Comparison of ENCODE assay signal across 8 cellular contexts in genomic region chr17:81238815-81239713, GRCh38. TPM values are rescaled to one million over a fixed set of nuclear protein-coding genes. Genes with fewer than 3 reads are reported as not detected.
A peak's percentile ranks its signal among the peaks of the same experiment; 100 is the strongest.
DNase-seq lines count a peak whose midpoint lies in the region; ATAC-seq, FAIRE-seq and TF ChIP-seq lines count a peak whose summit lies in the region.

Gene NDUFAF8, plus strand, starts transcription at chr17:81239318. Its CDS starts 46 bp downstream, at chr17:81239364.
Gene TEPSIN, minus strand, starts transcription at chr17:81239055. Its CDS starts 22 bp downstream, at chr17:81239033.

- no peaks in the 10 kb centered on the region for H3K27me3 Mint-ChIP-seq in CD14-positive monocyte (ENCODE audit: low read depth in 3 of 3)

- H3K4me1 ChIP-seq in HepG2 (ENCODE audit: insufficient read depth, low read length) = peaks cover 27% of the 10 kb centered on the region

- TF ChIP-seq CTCF in CD14-positive monocyte (IDR thresholded peaks at IDR 0.05) (no peak), HepG2 (CRISPR knock-in tag; IDR thresholded peaks at IDR 0.05) (no peak)

- intact Hi-C loops in CD14-positive monocyte (cut with micrococcal nuclease) = loop anchor here (1.0 to 2.0 kb wide), 2 partner anchors 16 kb away; partner anchors contain the start of gene CEP131 (in 1 of the 2)
- intact Hi-C loops in HepG2 (cut with micrococcal nuclease; ENCODE audit: unreplicated experiment) = loop anchor here (1.0 kb wide), 1 partner anchor 16 kb away; no protein-coding TSS in a partner anchor

- H3K27ac ChIP-seq in HepG2 (ENCODE audit: extremely low read length, insufficient read depth, low read length) = peak within 1 kb of the TSS; percentile 81

- peaks cover 0 to 2% (median 0%) of the 10 kb centered on the region in 7 donors for H3K9me3 Mint-ChIP-seq in CD14-positive monocyte

- TF ChIP-seq EP300 in HepG2 (IDR thresholded peaks at IDR 0.05; ENCODE audit: low read depth in 2 of 2, low read length in 2 of 2) (no peak), HepG2 (CRISPR knock-in tag; IDR thresholded peaks at IDR 0.05; ENCODE audit: borderline replicate concordance) (no peak)

- peak within 1 kb of the TSS; percentile 91 for H3K4me2 ChIP-seq in HepG2 (ENCODE audit: low read depth, low read length)

- H3K9me3 ChIP-seq in HepG2 (ENCODE audit: low read length) = no peaks in the 10 kb centered on the region

- H3K9ac ChIP-seq in HepG2 (ENCODE audit: insufficient read depth, low read depth, low read length) = peak within 1 kb of the TSS; percentile 98

- in situ Hi-C loops in HepG2 (cut with HindIII; ENCODE audit: extremely low pct_ligation_motif_present, low pct_unique_long_range_greater_than_20kb) = no loop called here

- H2AFZ ChIP-seq in HepG2 (ENCODE audit: low read length) = no peak within 1 kb of the TSS

- ATAC-seq in GM19397 (IDR thresholded peaks at IDR 0.05; ENCODE audit: unreplicated experiment) = peak; percentile 91
- peak; percentile 87 for ATAC-seq in HG03571 (IDR thresholded peaks at IDR 0.05; ENCODE audit: unreplicated experiment)
- ATAC-seq in HepG2 = peak; percentile 95

- POLR2A ChIA-PET in HepG2 (lab: Yijun Ruan, JAX) = interaction anchor here (0.6 to 3.8 kb wide), 23 partner anchors 9 to 445 kb away, joined by 3 to 61 read pairs (median 4); partner anchors contain the start of genes ARL16, CEP131, HGS and PVALEF

- CTCF ChIA-PET in HepG2 (lab: Yijun Ruan, JAX; ENCODE audit: low intra/inter-chr PET ratio, low total read pairs) = no interaction called here

- peak within 1 kb of the TSS; percentile 86 to 94 for H3K4me3 Mint-ChIP-seq in CD14-positive monocyte

- peak within 1 kb of the TSS; percentile 94 to 98 (median 96) for H3K4me3 ChIP-seq in HepG2 (replicated peaks in 1 of 3; ENCODE audit: insufficient read depth in 1 of 3, low read depth in 2 of 3, low read length in 3 of 3)

- peaks cover 43% of the 10 kb centered on the region for H3K4me1 Mint-ChIP-seq in CD14-positive monocyte

- peaks cover 14 to 32% of the 10 kb centered on the region in 2 donors for H3K36me3 Mint-ChIP-seq in CD14-positive monocyte

- H4K20me1 ChIP-seq in HepG2 (ENCODE audit: insufficient read depth, low read length) = peaks cover 8% of the 10 kb centered on the region; the same call in 1 of the 2 replicates

- peak; percentile 63 for TF ChIP-seq RAD21 in HepG2 (CRISPR knock-in tag; IDR thresholded peaks at IDR 0.05)

- peak; percentile 99 for FAIRE-seq in HepG2 (lab: Jason Lieb, UNC)

- peak; percentile 98 for DNase-seq in CD14-positive monocyte (ENCODE audit: low spot score)
- peak; percentile 100 for DNase-seq in NCI-H82 (lab: John Stamatoyannopoulos, UW)
- DNase-seq in activated CD4-positive, alpha-beta T cell treated with anti-CD3 and anti-CD28 coated beads, Interleukin-2, amount 50 U/mL, for 48 hours = peak; percentile 92 to 94
- peak; percentile 99 for DNase-seq in dermis microvascular lymphatic vessel endothelial cell (ENCODE audit: low read depth in 2 of 2)
- DNase-seq in HepG2 (ENCODE audit: low spot score) = peak; percentile 100
- peak; percentile 91 for DNase-seq in stimulated activated CD4-positive, alpha-beta T cell treated with anti-CD3 and anti-CD28 coated beads, Interleukin-4, amount 100 ng/mL, for 1 hour

- H3K36me3 ChIP-seq in HepG2 (replicated peaks in 1 of 2; ENCODE audit: control insufficient read depth in 1 of 2, insufficient read depth in 2 of 2, low read length in 2 of 2) = peaks cover 4 to 6% of the 10 kb centered on the region in 2 experiments; a peak in 2 of 5 replicates

- WGBS in HepG2 (ENCODE audit: low lambda C conversion rate) = 0% methylated on average over 12 of the region's 100 CpGs

- peaks cover 40% of the 10 kb centered on the region for H3K79me2 ChIP-seq in HepG2 (ENCODE audit: insufficient read depth, low read length)

- peak within 1 kb of the TSS; percentile 29 to 92 (median 88) for H3K27ac Mint-ChIP-seq in CD14-positive monocyte

- BruUV-seq in HepG2 (replicated peaks; lab: Mats Ljungman, UMichigan) = no TSS peak

- TF ChIP-seq POLR2A in HepG2 (IDR thresholded peaks at IDR 0.05; ENCODE audit: insufficient read depth in 1 of 2, low read depth in 2 of 2, low read length in 2 of 2) = peak; percentile 61 to 85

- no peaks in the 10 kb centered on the region; a peak in 1 of 5 replicates for H3K27me3 ChIP-seq in HepG2 (ENCODE audit: control insufficient read depth in 1 of 2, insufficient read depth in 2 of 2, low read length in 2 of 2)

TF ChIP-seq in HepG2, 621 proteins besides CTCF, POLR2A, EP300 and RAD21 (continues in another document):
- TF ChIP-seq NR2F2 (IDR thresholded peaks at IDR 0.05; ENCODE audit: borderline replicate concordance, low read depth) (0 out of 2 replicates have a peak, but pooled peaks have one; percentile 13), ZNF766 (CRISPR knock-in tag; IDR thresholded peaks at IDR 0.05; ENCODE audit: borderline replicate concordance) (no peak), JUN (CRISPR knock-in tag; IDR thresholded peaks at IDR 0.05) (no peak), CENPBD1 (CRISPR knock-in tag; IDR thresholded peaks at IDR 0.05; ENCODE audit: borderline replicate concordance, low read depth) (peak; percentile 31; the same call in 1 of the 2 replicates)

RNA-seq across cellular contexts. Expression of gene NDUFAF8, which starts in this region (rescaled TPM):
- polyA plus RNA-seq in CD14-positive monocyte = 10 to 100 TPM; 41.0 to 61.3 TPM
- 14.9 and 23.0 TPM in 2 replicates for total RNA-seq in dermis microvascular lymphatic vessel endothelial cell
- total RNA-seq in HepG2 (2016; rRNA removed; fragmentation: Illumina TruSeq; extraction: Trizol) = 213 and 233 TPM in 2 replicates
- 565 and 636 TPM in 2 replicates for total RNA-seq in HepG2 (2016; cell fraction: cytosol; rRNA removed; fragmentation: Illumina TruSeq; extraction: Trizol; ENCODE audit: low read depth)
- 209 and 214 TPM in 2 replicates for total RNA-seq in HepG2 (2016; cell fraction: insoluble cytoplasmic fraction; rRNA removed; fragmentation: Illumina TruSeq; extraction: Trizol)
- 441 and 487 TPM in 2 replicates for total RNA-seq in HepG2 (2016; cell fraction: membrane; rRNA removed; fragmentation: Illumina TruSeq; extraction: Trizol)
- total RNA-seq in HepG2 (2016; cell fraction: nucleus; rRNA removed; fragmentation: Illumina TruSeq; extraction: Trizol) = 99.9 and 114 TPM in 2 replicates
- 62.4 and 75.6 TPM in 2 replicates for polyA plus RNA-seq in HepG2 (2011; rRNA removed)
- polyA plus RNA-seq in HepG2 (2011; cell fraction: cytosol; rRNA removed) = 52.0 and 67.0 TPM in 2 replicates
- 67.0 and 99.7 TPM in 2 replicates for polyA plus RNA-seq in HepG2 (2011; cell fraction: nucleus; rRNA removed)
- 74.7 and 106 TPM in 2 replicates for polyA plus RNA-seq in HepG2 (2012)
- polyA plus RNA-seq in HepG2 (2016; cell fraction: cytosol; fragmentation: Illumina TruSeq; extraction: Trizol; ENCODE audit: low read depth) = 562 and 639 TPM in 2 replicates
- 170 and 188 TPM in 2 replicates for polyA plus RNA-seq in HepG2 (2016; cell fraction: insoluble cytoplasmic fraction; fragmentation: Illumina TruSeq; extraction: Trizol; ENCODE audit: low read depth)
- 357 and 397 TPM in 2 replicates for polyA plus RNA-seq in HepG2 (2016; cell fraction: membrane; fragmentation: Illumina TruSeq; extraction: Trizol; ENCODE audit: low read depth)
- polyA plus RNA-seq in HepG2 (2016; cell fraction: nucleus; fragmentation: Illumina TruSeq; extraction: Trizol; ENCODE audit: insufficient read depth, low read depth) = 180 and 208 TPM in 2 replicates
- 13.6 and 21.7 TPM in 2 replicates for polyA minus RNA-seq in HepG2 (2011; rRNA and poly(A)+ RNA removed; ENCODE audit: low replicate concordance)
- polyA minus RNA-seq in HepG2 (2011; cell fraction: cytosol; rRNA and poly(A)+ RNA removed) = 4.9 and 8.2 TPM in 2 replicates
- polyA minus RNA-seq in HepG2 (2011; cell fraction: nucleus; rRNA and poly(A)+ RNA removed) = 26.2 and 31.2 TPM in 2 replicates

RNA-seq across cellular contexts. Expression of gene TEPSIN, which starts in this region (rescaled TPM):
- polyA plus RNA-seq in CD14-positive monocyte (1 to 10 TPM; 3.4 to 4.5 TPM), HepG2 (2011; rRNA removed) (16.1 and 19.7 TPM in 2 replicates)
- total RNA-seq in dermis microvascular lymphatic vessel endothelial cell (6.5 and 9.2 TPM in 2 replicates), HepG2 (2016; rRNA removed; fragmentation: Illumina TruSeq; extraction: Trizol) (8.5 and 18.8 TPM in 2 replicates)
- 5.0 and 7.5 TPM in 2 replicates for total RNA-seq in HepG2 (2016; cell fraction: cytosol; rRNA removed; fragmentation: Illumina TruSeq; extraction: Trizol; ENCODE audit: low read depth)
- 7.1 and 20.3 TPM in 2 replicates for total RNA-seq in HepG2 (2016; cell fraction: insoluble cytoplasmic fraction; rRNA removed; fragmentation: Illumina TruSeq; extraction: Trizol)
- 7.0 and 8.1 TPM in 2 replicates for total RNA-seq in HepG2 (2016; cell fraction: membrane; rRNA removed; fragmentation: Illumina TruSeq; extraction: Trizol)
- 24.5 and 27.8 TPM in 2 replicates for total RNA-seq in HepG2 (2016; cell fraction: nucleus; rRNA removed; fragmentation: Illumina TruSeq; extraction: Trizol)
- polyA plus RNA-seq in HepG2 (2011; cell fraction: cytosol; rRNA removed) = 4.0 and 8.2 TPM in 2 replicates
- 328 and 418 TPM in 2 replicates for polyA plus RNA-seq in HepG2 (2011; cell fraction: nucleus; rRNA removed)
- polyA plus RNA-seq in HepG2 (2012) = 9.5 and 16.4 TPM in 2 replicates
- 2.4 and 2.5 TPM in 2 replicates for polyA plus RNA-seq in HepG2 (2016; cell fraction: cytosol; fragmentation: Illumina TruSeq; extraction: Trizol; ENCODE audit: low read depth)
- polyA plus RNA-seq in HepG2 (2016; cell fraction: insoluble cytoplasmic fraction; fragmentation: Illumina TruSeq; extraction: Trizol; ENCODE audit: low read depth) = 6.3 and 9.9 TPM in 2 replicates
- polyA plus RNA-seq in HepG2 (2016; cell fraction: membrane; fragmentation: Illumina TruSeq; extraction: Trizol; ENCODE audit: low read depth) = 4.3 and 6.0 TPM in 2 replicates
- 90.2 and 98.6 TPM in 2 replicates for polyA plus RNA-seq in HepG2 (2016; cell fraction: nucleus; fragmentation: Illumina TruSeq; extraction: Trizol; ENCODE audit: insufficient read depth, low read depth)
- polyA minus RNA-seq in HepG2 (2011; rRNA and poly(A)+ RNA removed; ENCODE audit: low replicate concordance) = 14.1 and 21.0 TPM in 2 replicates
- 3.4 and 3.7 TPM in 2 replicates for polyA minus RNA-seq in HepG2 (2011; cell fraction: cytosol; rRNA and poly(A)+ RNA removed)
- 39.0 and 47.9 TPM in 2 replicates for polyA minus RNA-seq in HepG2 (2011; cell fraction: nucleus; rRNA and poly(A)+ RNA removed)

Comparison
In these comparisons a context has a peak if more than half of its experiments do, and no peak if none do; other contexts are left out.
1. Peak in every context shown above with its lines: DNase-seq, ATAC-seq, H3K4me3 ChIP-seq and H3K27ac ChIP-seq.